Comparison of ENCODE assay signal across 1 cellular context in genomic region chr22:50272103-50272782, GRCh38.
TF ChIP-seq lines count a peak whose summit lies in the region.

No MANE protein-coding gene starts in this region.

TF ChIP-seq in endothelial cell of umbilical vein, 7 proteins besides CTCF, POLR2A, EP300 and RAD21:
- TF ChIP-seq MYC (IDR thresholded peaks at IDR 0.05; ENCODE audit: low read depth, low read length) (no peak), FOS (IDR thresholded peaks at IDR 0.05; ENCODE audit: borderline replicate concordance, insufficient read depth, low read length) (no peak), EZH2 (IDR thresholded peaks at IDR 0.05; ENCODE audit: borderline replicate concordance, low read depth, low read length, severe bottlenecking) (no peak), JUN (IDR thresholded peaks at IDR 0.05; ENCODE audit: borderline replicate concordance, insufficient read depth, insufficient read length, low read depth) (no peak), GATA2 (IDR thresholded peaks at IDR 0.05; ENCODE audit: insufficient read depth, insufficient read length, low read depth, low read length) (no peak), POLR2AphosphoS5 (IDR thresholded peaks at IDR 0.05; ENCODE audit: insufficient read depth, low read depth, low read length) (peak; percentile 30), MAX (IDR thresholded peaks at IDR 0.05; ENCODE audit: insufficient read depth, insufficient read length) (no peak)
